Comparison of ENCODE assay signal across 8 cellular contexts in genomic region chr14:77067632-77068514, GRCh38.
DNase-seq lines count a peak whose midpoint lies in the region; ATAC-seq and TF ChIP-seq lines count a peak whose summit lies in the region.

No MANE protein-coding gene starts in this region.

- POLR2A ChIA-PET in HEK293T (lab: Yijun Ruan, JAX) = interaction anchor here (1.0 kb wide), 1 partner anchor 43 kb away, joined by 3 read pairs; no protein-coding TSS in a partner anchor

- H3K4me3 Mint-ChIP-seq in memory B cell = no peak overlapping the region

- H3K27me3 Mint-ChIP-seq in memory B cell = peaks cover 2% of the 10 kb centered on the region

- no peaks in the 10 kb centered on the region for H3K36me3 Mint-ChIP-seq in memory B cell

- CTCF ChIA-PET in HEK293T (lab: Yijun Ruan, JAX) = interaction anchor here (0.7 to 6.7 kb wide), 9 partner anchors 9 to 194 kb away, joined by 3 to 177 read pairs (median 4); no protein-coding TSS in a partner anchor

- peak; percentile 77 for DNase-seq in COLO668 (lab: John Stamatoyannopoulos, UW; ENCODE audit: unreplicated experiment)
- DNase-seq in HEK293T (ENCODE audit: extremely low spot score) = peak; percentile 76
- peak; percentile 25 for DNase-seq in NCI-H446 treated with DMSO at 0.1 percent for 48 hours (lab: John Stamatoyannopoulos, UW)
- peak; percentile 62 for DNase-seq in activated CD4-positive, alpha-beta T cell treated with anti-CD3 and anti-CD28 coated beads, Interleukin-2, amount 50 U/mL, for 1 hour
- peak; percentile 78 for DNase-seq in ecto neural progenitor cell (ENCODE audit: low spot score)
- DNase-seq in memory B cell (ENCODE audit: low spot score in 2 of 2) = peak; percentile 48 to 54
- DNase-seq in stimulated activated CD8-positive, alpha-beta memory T cell treated with anti-CD3 and anti-CD28 coated beads, Interleukin-4, amount 100 ng/mL, for 24 hours (ENCODE audit: low read depth) = peak; percentile 40

- H3K4me1 Mint-ChIP-seq in memory B cell = peaks cover 29% of the 10 kb centered on the region

- peak; percentile 72 for ATAC-seq in memory B cell (ENCODE audit: low read depth)
- no peak for ATAC-seq in GM18520 (IDR thresholded peaks at IDR 0.05; ENCODE audit: unreplicated experiment)

- H3K9me3 Mint-ChIP-seq in memory B cell = no peaks in the 10 kb centered on the region

- no peak overlapping the region for H3K27ac Mint-ChIP-seq in memory B cell

TF ChIP-seq in HEK293T, 16 proteins besides CTCF, POLR2A, EP300 and RAD21:
- TF ChIP-seq BHLHE40 (IDR thresholded peaks at IDR 0.05; ENCODE audit: borderline replicate concordance) (no peak), FOXM1 (IDR thresholded peaks at IDR 0.05; ENCODE audit: borderline replicate concordance) (no peak), ELF4 (IDR thresholded peaks at IDR 0.05) (no peak), ARNT (IDR thresholded peaks at IDR 0.05) (no peak), CTBP1 (IDR thresholded peaks at IDR 0.05; ENCODE audit: borderline replicate concordance) (no peak), NFRKB (IDR thresholded peaks at IDR 0.05) (no peak)
- TF ChIP-seq, protein P1, sequence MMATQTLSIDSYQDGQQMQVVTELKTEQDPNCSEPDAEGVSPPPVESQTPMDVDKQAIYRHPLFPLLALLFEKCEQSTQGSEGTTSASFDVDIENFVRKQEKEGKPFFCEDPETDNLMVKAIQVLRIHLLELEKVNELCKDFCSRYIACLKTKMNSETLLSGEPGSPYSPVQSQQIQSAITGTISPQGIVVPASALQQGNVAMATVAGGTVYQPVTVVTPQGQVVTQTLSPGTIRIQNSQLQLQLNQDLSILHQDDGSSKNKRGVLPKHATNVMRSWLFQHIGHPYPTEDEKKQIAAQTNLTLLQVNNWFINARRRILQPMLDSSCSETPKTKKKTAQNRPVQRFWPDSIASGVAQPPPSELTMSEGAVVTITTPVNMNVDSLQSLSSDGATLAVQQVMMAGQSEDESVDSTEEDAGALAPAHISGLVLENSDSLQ (IDR thresholded peaks at IDR 0.05) = no peak

Comparison
In these comparisons a context has a peak if more than half of its experiments do, and no peak if none do; other contexts are left out.
1. DNase-seq: peak in every context shown above with its lines; median percentile 78 in ecto neural progenitor cell; 77 in COLO668; 76 in HEK293T; 62 in activated CD4-positive, alpha-beta T cell treated with anti-CD3 and anti-CD28 coated beads, Interleukin-2, amount 50 U/mL, for 1 hour; 51 in memory B cell; 40 in stimulated activated CD8-positive, alpha-beta memory T cell treated with anti-CD3 and anti-CD28 coated beads, Interleukin-4, amount 100 ng/mL, for 24 hours; 25 in NCI-H446 treated with DMSO at 0.1 percent for 48 hours.